In the genomic region with DNA sequence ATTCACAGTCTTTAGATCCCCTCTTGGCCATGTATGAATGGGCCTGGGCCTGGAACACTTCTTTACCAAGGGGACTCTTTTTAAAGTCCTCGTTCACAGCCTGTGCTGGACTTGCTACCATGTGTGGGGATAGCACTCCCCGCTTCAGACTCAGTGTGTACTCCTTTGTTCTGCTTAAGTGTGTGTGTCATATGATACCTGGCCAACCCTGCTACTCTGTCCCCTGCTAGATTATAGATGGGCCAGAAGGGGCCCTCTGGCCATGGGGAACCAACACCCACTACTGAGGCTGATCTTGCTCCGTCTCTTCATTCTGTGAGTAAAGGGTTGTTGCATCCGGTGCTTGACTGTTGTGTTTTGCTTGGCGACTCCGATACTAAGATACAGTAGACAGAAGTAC, we compare ENCODE assay signal across 28 cellular contexts. TPM values are rescaled to one million over a fixed set of nuclear protein-coding genes. Genes with fewer than 3 reads are reported as not detected.
"Had no signal": no experiment of that assay in that cellular context is flagged by ENCODE, and none has a peak within 500 bp of the region (broad histone marks: within the 10 kb centered on the region; RNA-seq: fewer than 3 reads in every experiment).

No MANE protein-coding gene starts in this region.

- H2AFZ ChIP-seq: parathyroid adenoma had no signal

- H3K36me3 ChIP-seq: adrenal gland, colonic mucosa, esophagus squamous epithelium, heart right ventricle, lower lobe of right lung, neural progenitor cell, right atrium auricular region, transverse colon had no signal

- H3K36me3 Mint-ChIP-seq: natural killer cell, neural progenitor cell had no signal

- H3K4me3 ChIP-seq: adrenal gland, body of pancreas, colonic mucosa, esophagus squamous epithelium, heart right ventricle, lower lobe of right lung, neural progenitor cell, right atrium auricular region, testis, transverse colon had no signal

- H3K4me1 Mint-ChIP-seq: activated naive CD8-positive, alpha-beta T cell treated with anti-CD3 and anti-CD28 coated beads for 36 hours; natural killer cell had no signal

- H3K4me2 ChIP-seq: neural progenitor cell had no signal

- H3K9me3 Mint-ChIP-seq: activated naive CD4-positive, alpha-beta T cell treated with anti-CD3 and anti-CD28 coated beads for 36 hours; activated naive CD8-positive, alpha-beta T cell treated with anti-CD3 and anti-CD28 coated beads for 36 hours; natural killer cell; neural progenitor cell had no signal

- ATAC-seq: body of pancreas, heart right ventricle, left lobe of liver, lower lobe of right lung, natural killer cell had no signal

- H3K27ac ChIP-seq: adrenal gland, body of pancreas, colonic mucosa, epithelial cell of prostate, esophagus squamous epithelium, heart right ventricle, lower lobe of right lung, neural progenitor cell, parathyroid adenoma, right atrium auricular region, testis, transverse colon had no signal

- H3K79me2 ChIP-seq: parathyroid adenoma had no signal

- DNase-seq: activated CD4-positive, alpha-beta T cell treated with anti-CD3 and anti-CD28 coated beads for 48 hours; activated CD4-positive, alpha-beta T cell treated with anti-CD3 and anti-CD28 coated beads, Interleukin-2, amount 50 U/mL, for 48 hours; activated CD8-positive, alpha-beta memory T cell treated with anti-CD3 and anti-CD28 coated beads for 24 hours; activated effector memory CD4-positive, alpha-beta T cell treated with Interleukin-2 at 50 U/mL for 16 hours; activated naive CD4-positive, alpha-beta T cell treated with anti-CD3 and anti-CD28 coated beads for 36 hours; activated naive CD8-positive, alpha-beta T cell treated with anti-CD3 and anti-CD28 coated beads for 36 hours; adrenal gland; aorta; body of pancreas; cerebellar nuclear complex; colonic mucosa; effector CD8-positive, alpha-beta T cell; esophagus squamous epithelium; heart right ventricle; lower lobe of right lung; mesenchymal stem cell; natural killer cell; occipital lobe; stimulated activated CD4-positive, alpha-beta T cell treated with anti-CD3 and anti-CD28 coated beads, Interleukin-15, amount 100 ng/mL, for 24 hours; stimulated activated CD4-positive, alpha-beta T cell treated with anti-CD3 and anti-CD28 coated beads, Interleukin-2, amount 100 ng/mL, for 24 hours; stimulated activated naive CD4-positive, alpha-beta T cell; testis; transverse colon had no signal

- H3K4me1 ChIP-seq: adrenal gland, colonic mucosa, esophagus squamous epithelium, heart right ventricle, lower lobe of right lung, parathyroid adenoma, right atrium auricular region, testis, transverse colon had no signal

- H3K27me3 ChIP-seq: adrenal gland, body of pancreas, colonic mucosa, esophagus squamous epithelium, heart right ventricle, neural progenitor cell, right atrium auricular region, testis, transverse colon had no signal

- H3K27ac Mint-ChIP-seq: activated naive CD4-positive, alpha-beta T cell treated with anti-CD3 and anti-CD28 coated beads for 36 hours; activated naive CD8-positive, alpha-beta T cell treated with anti-CD3 and anti-CD28 coated beads for 36 hours; natural killer cell; neural progenitor cell had no signal

- H3K4me3 Mint-ChIP-seq: activated naive CD4-positive, alpha-beta T cell treated with anti-CD3 and anti-CD28 coated beads for 36 hours; activated naive CD8-positive, alpha-beta T cell treated with anti-CD3 and anti-CD28 coated beads for 36 hours; natural killer cell; neural progenitor cell had no signal

RNA-seq across cellular contexts. Expression of gene CCDC110, which starts 8.0 kb away (rescaled TPM):
- total RNA-seq: natural killer cell had no signal
